In the genomic region with DNA sequence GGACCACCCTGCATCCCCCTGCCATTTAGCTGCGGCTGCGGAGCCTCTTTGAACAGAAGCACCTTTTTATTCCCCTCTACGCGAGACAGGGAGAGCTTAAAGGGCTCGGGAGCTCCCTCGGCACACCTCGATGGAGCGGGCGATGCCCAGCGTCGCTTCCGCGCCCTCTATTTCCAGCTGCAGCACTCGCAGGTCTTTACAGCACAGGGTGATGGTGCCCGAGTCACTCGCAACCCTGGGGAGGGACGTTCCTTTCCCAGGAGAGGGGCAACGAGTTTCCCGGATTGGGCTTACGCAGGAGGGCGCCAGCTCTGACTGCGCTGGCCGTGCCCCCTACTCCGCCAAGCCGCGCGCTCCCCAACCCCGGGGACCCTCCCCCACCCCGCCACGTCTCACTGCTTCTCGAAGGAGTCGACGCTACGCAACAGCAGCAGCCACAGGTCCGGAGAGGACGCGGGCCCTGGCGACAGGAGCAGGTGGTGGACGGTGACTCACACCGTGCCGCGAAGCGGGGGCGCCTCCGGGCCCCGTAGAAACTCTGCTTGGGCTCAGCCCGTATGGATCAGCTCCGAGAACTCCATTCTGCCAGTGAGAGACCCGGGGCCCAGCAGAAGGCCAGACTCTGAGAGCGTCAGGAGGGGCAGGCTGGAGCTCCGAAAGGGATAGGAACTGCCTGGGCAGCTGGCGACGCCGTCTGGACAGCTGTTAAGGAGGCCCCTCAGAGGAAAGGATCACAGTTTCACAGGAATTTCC, we compare ENCODE assay signal across 1 cellular context.
TF ChIP-seq lines count a peak whose summit lies in the region.

No MANE protein-coding gene starts in this region.

TF ChIP-seq in GM12878, 131 proteins besides CTCF, POLR2A, EP300 and RAD21:
- TF ChIP-seq IRF3 (IDR thresholded peaks at IDR 0.05) (no peak), EGR1 (IDR thresholded peaks at IDR 0.05; ENCODE audit: borderline replicate concordance in 1 of 2, low read depth in 2 of 2, low read length in 2 of 2) (peak in 1 of 2 experiments; percentile 19; a peak in 1 of 3 replicates), FOS (IDR thresholded peaks at IDR 0.05; ENCODE audit: borderline replicate concordance, extremely low read depth, insufficient read length) (no peak), MYC (IDR thresholded peaks at IDR 0.05; ENCODE audit: insufficient read depth, insufficient read length, insufficient replicate concordance, low read length, severe bottlenecking) (no peak), GABPA (IDR thresholded peaks at IDR 0.05; ENCODE audit: low read depth) (no peak), SUPT20H (IDR thresholded peaks at IDR 0.05; ENCODE audit: borderline replicate concordance, control insufficient read depth, low read depth, low read length) (no peak), BMI1 (IDR thresholded peaks at IDR 0.05; ENCODE audit: borderline replicate concordance) (no peak), YBX1 (IDR thresholded peaks at IDR 0.05) (no peak), IKZF1 (conservative IDR thresholded peaks at IDR 0.05) (peak; percentile 30; the same call in 1 of the 2 replicates), RCOR1 (conservative IDR thresholded peaks at IDR 0.05; ENCODE audit: low read depth, low read length) (no peak), TCF12 (IDR thresholded peaks at IDR 0.05; ENCODE audit: low read depth, low read length) (0 out of 2 replicates have a peak, but pooled peaks have one; percentile 60), MYB (IDR thresholded peaks at IDR 0.05; ENCODE audit: borderline replicate concordance, low read depth, low read length) (no peak), EZH2 (IDR thresholded peaks at IDR 0.05; ENCODE audit: borderline replicate concordance, control insufficient read depth, low read depth, low read length) (no peak), NR2C1 (IDR thresholded peaks at IDR 0.05) (no peak), ZNF592 (IDR thresholded peaks at IDR 0.05) (no peak), WRNIP1 (IDR thresholded peaks at IDR 0.05; ENCODE audit: borderline replicate concordance, low read depth, low read length) (no peak), ZZZ3 (IDR thresholded peaks at IDR 0.05; ENCODE audit: control insufficient read depth, insufficient read length, low read depth) (no peak), TCF7 (IDR thresholded peaks at IDR 0.05; ENCODE audit: borderline replicate concordance) (no peak), PAX8 (IDR thresholded peaks at IDR 0.05) (no peak), CREM (IDR thresholded peaks at IDR 0.05; ENCODE audit: low read depth) (no peak), TARDBP (IDR thresholded peaks at IDR 0.05; ENCODE audit: borderline replicate concordance) (no peak), FOXK2 (IDR thresholded peaks at IDR 0.05) (no peak), HSF1 (IDR thresholded peaks at IDR 0.05; ENCODE audit: low read depth, low read length) (no peak), CHD2 (IDR thresholded peaks at IDR 0.05; ENCODE audit: borderline replicate concordance, low read depth, low read length) (no peak), KLF5 (IDR thresholded peaks at IDR 0.05; ENCODE audit: partially characterized antibody) (no peak), ZSCAN29 (IDR thresholded peaks at IDR 0.05) (no peak), RB1 (IDR thresholded peaks at IDR 0.05; ENCODE audit: borderline replicate concordance) (no peak), MTA2 (IDR thresholded peaks at IDR 0.05; ENCODE audit: low read depth) (no peak), SP1 (IDR thresholded peaks at IDR 0.05; ENCODE audit: low read depth, low read length) (no peak), DPF2 (IDR thresholded peaks at IDR 0.05) (0 out of 2 replicates have a peak, but pooled peaks have one; percentile 19), RBBP5 (conservative IDR thresholded peaks at IDR 0.05) (no peak), JUNB (IDR thresholded peaks at IDR 0.05) (no peak), NRF1 (conservative IDR thresholded peaks at IDR 0.05; ENCODE audit: low read depth, low read length) (no peak), HDGF (IDR thresholded peaks at IDR 0.05) (no peak), PAX5 (IDR thresholded peaks at IDR 0.05; ENCODE audit: borderline replicate concordance, low read depth, low read length) (peak; percentile 36; the same call in 1 of the 2 replicates), KAT2A (conservative IDR thresholded peaks at IDR 0.05; ENCODE audit: control insufficient read depth, low read depth, low read length) (no peak), IKZF2 (IDR thresholded peaks at IDR 0.05) (no peak; a peak in 1 of 4 replicates), KDM1A (IDR thresholded peaks at IDR 0.05; ENCODE audit: borderline replicate concordance) (no peak), TBL1XR1 (IDR thresholded peaks at IDR 0.05; ENCODE audit: low read depth, low read length) (no peak), CUX1 (IDR thresholded peaks at IDR 0.05; ENCODE audit: insufficient replicate concordance, low read depth, low read length) (no peak)
- TF ChIP-seq, protein P1, sequence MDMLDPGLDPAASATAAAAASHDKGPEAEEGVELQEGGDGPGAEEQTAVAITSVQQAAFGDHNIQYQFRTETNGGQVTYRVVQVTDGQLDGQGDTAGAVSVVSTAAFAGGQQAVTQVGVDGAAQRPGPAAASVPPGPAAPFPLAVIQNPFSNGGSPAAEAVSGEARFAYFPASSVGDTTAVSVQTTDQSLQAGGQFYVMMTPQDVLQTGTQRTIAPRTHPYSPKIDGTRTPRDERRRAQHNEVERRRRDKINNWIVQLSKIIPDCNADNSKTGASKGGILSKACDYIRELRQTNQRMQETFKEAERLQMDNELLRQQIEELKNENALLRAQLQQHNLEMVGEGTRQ (IDR thresholded peaks at IDR 0.05; ENCODE audit: borderline replicate concordance, low read depth, low read length): no peak
- TF ChIP-seq, protein P2, sequence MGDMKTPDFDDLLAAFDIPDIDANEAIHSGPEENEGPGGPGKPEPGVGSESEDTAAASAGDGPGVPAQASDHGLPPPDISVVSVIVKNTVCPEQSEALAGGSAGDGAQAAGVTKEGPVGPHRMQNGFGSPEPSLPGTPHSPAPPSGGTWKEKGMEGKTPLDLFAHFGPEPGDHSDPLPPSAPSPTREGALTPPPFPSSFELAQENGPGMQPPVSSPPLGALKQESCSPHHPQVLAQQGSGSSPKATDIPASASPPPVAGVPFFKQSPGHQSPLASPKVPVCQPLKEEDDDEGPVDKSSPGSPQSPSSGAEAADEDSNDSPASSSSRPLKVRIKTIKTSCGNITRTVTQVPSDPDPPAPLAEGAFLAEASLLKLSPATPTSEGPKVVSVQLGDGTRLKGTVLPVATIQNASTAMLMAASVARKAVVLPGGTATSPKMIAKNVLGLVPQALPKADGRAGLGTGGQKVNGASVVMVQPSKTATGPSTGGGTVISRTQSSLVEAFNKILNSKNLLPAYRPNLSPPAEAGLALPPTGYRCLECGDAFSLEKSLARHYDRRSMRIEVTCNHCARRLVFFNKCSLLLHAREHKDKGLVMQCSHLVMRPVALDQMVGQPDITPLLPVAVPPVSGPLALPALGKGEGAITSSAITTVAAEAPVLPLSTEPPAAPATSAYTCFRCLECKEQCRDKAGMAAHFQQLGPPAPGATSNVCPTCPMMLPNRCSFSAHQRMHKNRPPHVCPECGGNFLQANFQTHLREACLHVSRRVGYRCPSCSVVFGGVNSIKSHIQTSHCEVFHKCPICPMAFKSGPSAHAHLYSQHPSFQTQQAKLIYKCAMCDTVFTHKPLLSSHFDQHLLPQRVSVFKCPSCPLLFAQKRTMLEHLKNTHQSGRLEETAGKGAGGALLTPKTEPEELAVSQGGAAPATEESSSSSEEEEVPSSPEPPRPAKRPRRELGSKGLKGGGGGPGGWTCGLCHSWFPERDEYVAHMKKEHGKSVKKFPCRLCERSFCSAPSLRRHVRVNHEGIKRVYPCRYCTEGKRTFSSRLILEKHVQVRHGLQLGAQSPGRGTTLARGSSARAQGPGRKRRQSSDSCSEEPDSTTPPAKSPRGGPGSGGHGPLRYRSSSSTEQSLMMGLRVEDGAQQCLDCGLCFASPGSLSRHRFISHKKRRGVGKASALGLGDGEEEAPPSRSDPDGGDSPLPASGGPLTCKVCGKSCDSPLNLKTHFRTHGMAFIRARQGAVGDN (IDR thresholded peaks at IDR 0.05): peak; percentile 66
